Comparison of ENCODE assay signal across 21 cellular contexts in genomic region chr3:16522820-16523219, GRCh38. TPM values are rescaled to one million over a fixed set of nuclear protein-coding genes. Genes with fewer than 3 reads are reported as not detected.
DNase-seq lines count a peak whose midpoint lies in the region; ATAC-seq and TF ChIP-seq lines count a peak whose summit lies in the region.
"Had no signal": no experiment of that assay in that cellular context is flagged by ENCODE, and none has a peak within 500 bp of the region (broad histone marks: within the 10 kb centered on the region; RNA-seq: fewer than 3 reads in every experiment).

No MANE protein-coding gene starts in this region.

- H3K27me3 Mint-ChIP-seq in activated T-cell treated with anti-CD3 and anti-CD28 coated beads, Interleukin-2, amount 50 U/mL, for 24 hours, result no peaks in the 10 kb centered on the region
- no peaks in the 10 kb centered on the region for H3K27me3 Mint-ChIP-seq in activated naive CD8-positive, alpha-beta T cell
- peaks cover 21% of the 10 kb centered on the region for H3K27me3 Mint-ChIP-seq in neural crest cell (ENCODE audit: low read depth)
- H3K27me3 Mint-ChIP-seq: CD4-positive, CD25-positive, alpha-beta regulatory T cell had no signal

- no peak for ATAC-seq in GM18520 (IDR thresholded peaks at IDR 0.05; ENCODE audit: unreplicated experiment)

- TF ChIP-seq CTCF in neural crest cell (conservative IDR thresholded peaks at IDR 0.05) (no peak), OCI-LY7 (conservative IDR thresholded peaks at IDR 0.05; ENCODE audit: low read length) (no peak)

- no peak overlapping the region for H3K4me3 ChIP-seq in OCI-LY7 (ENCODE audit: low read depth, low read length, poor library complexity, severe bottlenecking)
- H3K4me3 ChIP-seq: esophagus muscularis mucosa, PC-9, prostate gland, thoracic aorta had no signal

- peaks cover 19% of the 10 kb centered on the region for H3K4me1 ChIP-seq in OCI-LY7 (ENCODE audit: insufficient read depth, low read length, poor library complexity, severe bottlenecking)
- H3K4me1 ChIP-seq: prostate gland had no signal

- POLR2A ChIA-PET in OCI-LY7 (lab: Charles Lee), result interaction anchor here (1.1 kb wide), 1 partner anchor 102 kb away, joined by 4 read pairs; no protein-coding TSS in a partner anchor

- no TSS peak for BruUV-seq in OCI-LY7 (replicated peaks; lab: Mats Ljungman, UMichigan)

- H4K20me1 ChIP-seq in OCI-LY7 (ENCODE audit: insufficient read depth, low read length), result no peaks in the 10 kb centered on the region

- no peak overlapping the region for H3K4me3 Mint-ChIP-seq in activated T-cell treated with anti-CD3 and anti-CD28 coated beads, Interleukin-2, amount 50 U/mL, for 24 hours
- H3K4me3 Mint-ChIP-seq in activated naive CD8-positive, alpha-beta T cell, result no peak overlapping the region
- H3K4me3 Mint-ChIP-seq in neural crest cell, result no peak overlapping the region
- H3K4me3 Mint-ChIP-seq: CD4-positive, CD25-positive, alpha-beta regulatory T cell; nephron had no signal

- peaks cover 15% of the 10 kb centered on the region; the same call in 1 of the 2 replicates for H3K36me3 ChIP-seq in OCI-LY7 (ENCODE audit: insufficient read depth, low read length)
- H3K36me3 ChIP-seq: esophagus muscularis mucosa, prostate gland, thoracic aorta, WERI-Rb-1 had no signal

- no peaks in the 10 kb centered on the region for H3K9me2 ChIP-seq in OCI-LY7 (ENCODE audit: insufficient read depth, low read length)

- peak overlapping the region; percentile 95 for H3K27ac Mint-ChIP-seq in activated T-cell treated with anti-CD3 and anti-CD28 coated beads, Interleukin-2, amount 50 U/mL, for 24 hours
- peak overlapping the region; percentile 41 for H3K27ac Mint-ChIP-seq in activated naive CD8-positive, alpha-beta T cell
- H3K27ac Mint-ChIP-seq in neural crest cell (ENCODE audit: unreplicated experiment), result peak overlapping the region; percentile 43

- CTCF ChIA-PET in OCI-LY7 (lab: Charles Lee; ENCODE audit: unreplicated experiment), result no interaction called here

- intact Hi-C loops in OCI-LY7 (cut with micrococcal nuclease; ENCODE audit: unreplicated experiment), result no loop called here

- H3K27ac ChIP-seq in OCI-LY7 (ENCODE audit: low read depth, low read length, poor library complexity, severe bottlenecking), result no peak overlapping the region
- H3K27ac ChIP-seq: esophagus muscularis mucosa, PC-9, prostate gland, thoracic aorta, WERI-Rb-1 had no signal

- H3K36me3 Mint-ChIP-seq in activated T-cell treated with anti-CD3 and anti-CD28 coated beads, Interleukin-2, amount 50 U/mL, for 24 hours (ENCODE audit: low read depth), result peaks cover 17% of the 10 kb centered on the region
- peaks cover 7% of the 10 kb centered on the region for H3K36me3 Mint-ChIP-seq in activated naive CD8-positive, alpha-beta T cell
- no peaks in the 10 kb centered on the region for H3K36me3 Mint-ChIP-seq in neural crest cell (ENCODE audit: low read depth)

- DNase-seq in activated T-cell treated with anti-CD3 and anti-CD28 coated beads, Interleukin-2, amount 50 U/mL, for 24 hours, result no peak
- no peak for DNase-seq in activated T-cell treated with anti-CD3 and anti-CD28 coated beads, Interleukin-2, amount 50 U/mL, for 48 hours
- peak; percentile 23 for DNase-seq in HT1080 (ENCODE audit: low read depth)
- no peak for DNase-seq in neural crest cell (ENCODE audit: low read depth, low spot score)
- no peak for DNase-seq in OCI-LY7 (ENCODE audit: low spot score)
- no peak for DNase-seq in stimulated activated naive CD4-positive, alpha-beta T cell treated with Interleukin-2 at 50 U/mL for 16 hours (lab: John Stamatoyannopoulos, UW)
- DNase-seq: amygdala; CD4-positive, CD25-positive, alpha-beta regulatory T cell; NCI-H1417; NCI-H2171; NCI-H526 treated with DMSO at 0.1 percent for 48 hours; PC-9; small intestine; stimulated activated CD8-positive, alpha-beta memory T cell treated with anti-CD3 and anti-CD28 coated beads, Interleukin-4, amount 100 ng/mL, for 48 hours; WERI-Rb-1 had no signal

- H3K9me3 Mint-ChIP-seq in activated T-cell treated with anti-CD3 and anti-CD28 coated beads, Interleukin-2, amount 50 U/mL, for 24 hours, result peaks cover 36% of the 10 kb centered on the region
- H3K9me3 Mint-ChIP-seq in activated naive CD8-positive, alpha-beta T cell (ENCODE audit: low read depth), result peaks cover 15% of the 10 kb centered on the region
- no peaks in the 10 kb centered on the region for H3K9me3 Mint-ChIP-seq in neural crest cell

- H3K4me2 ChIP-seq in OCI-LY7 (ENCODE audit: low read length), result no peak overlapping the region
- H3K4me2 ChIP-seq: PC-9 had no signal

- H3K9me3 ChIP-seq in OCI-LY7 (ENCODE audit: low read length), result peaks cover 33% of the 10 kb centered on the region
- H3K9me3 ChIP-seq: prostate gland had no signal

- no peaks in the 10 kb centered on the region for H3K79me2 ChIP-seq in OCI-LY7 (ENCODE audit: insufficient read depth, low read depth, low read length)

- no peak overlapping the region for H2AFZ ChIP-seq in OCI-LY7 (ENCODE audit: low read length)
- H2AFZ ChIP-seq: PC-9 had no signal

- H3K4me1 Mint-ChIP-seq in activated T-cell treated with anti-CD3 and anti-CD28 coated beads, Interleukin-2, amount 50 U/mL, for 24 hours (ENCODE audit: low read depth), result peaks cover 60% of the 10 kb centered on the region
- H3K4me1 Mint-ChIP-seq in activated naive CD8-positive, alpha-beta T cell (ENCODE audit: low read depth), result peaks cover 18% of the 10 kb centered on the region
- peaks cover 10% of the 10 kb centered on the region for H3K4me1 Mint-ChIP-seq in neural crest cell

RNA-seq across cellular contexts. Expression of gene RFTN1, which starts 9.3 kb away (rescaled TPM):
- 38.4 and 43.8 TPM in 2 replicates for total RNA-seq in HT1080 (2014; rRNA removed; shearing (Covaris generic))
- polyA plus RNA-seq in HT1080 (2015; cell fraction: cytosol; rRNA removed), result 49.7 and 53.8 TPM in 2 replicates
- 51.3 and 55.0 TPM in 2 replicates for polyA plus RNA-seq in HT1080 (2015; cell fraction: nucleus; rRNA removed)
- 1.9 and 2.0 TPM in 2 replicates for total RNA-seq in neural crest cell
- 76.6 and 81.8 TPM in 2 replicates for total RNA-seq in OCI-LY7 (2014; rRNA removed; shearing (Covaris generic))
- 138 and 152 TPM in 2 replicates for total RNA-seq in OCI-LY7 (2022)

Comparison
In these comparisons a context has a peak if more than half of its experiments do, and no peak if none do; other contexts are left out.
1. H3K27ac Mint-ChIP-seq: peak in every context shown above with its lines; median percentile 95 in activated T-cell treated with anti-CD3 and anti-CD28 coated beads, Interleukin-2, amount 50 U/mL, for 24 hours; 43 in neural crest cell; 41 in activated naive CD8-positive, alpha-beta T cell.
2. RNA of gene RFTN1, which starts 9.3 kb away (total RNA-seq): 76.6 to 152 TPM in OCI-LY7 and 38.4 to 43.8 TPM in HT1080; 1.9 to 2.0 TPM in neural crest cell; every median in the first group is over 10 times any median in the second.